ENCODE assay signal across 8 cellular contexts in genomic region chr1:151146416-151147131, GRCh38. TPM values are rescaled to one million over a fixed set of nuclear protein-coding genes. Genes with fewer than 3 reads are reported as not detected.
DNase-seq lines count a peak whose midpoint lies in the region; ATAC-seq and TF ChIP-seq lines count a peak whose summit lies in the region.

Gene SEMA6C, minus strand, starts transcription at chr1:151146631. Its CDS starts 4,010 bp downstream, at chr1:151142621.

- no TSS peak for BruUV-seq in PC-9 (replicated peaks; lab: Mats Ljungman, UMichigan)

- H3K9me3 ChIP-seq in PC-9 (ENCODE audit: insufficient read depth, low read depth) (no peaks in the 10 kb centered on the region), esophagus (ENCODE audit: control insufficient read depth in 2 of 2, insufficient read depth in 1 of 2, low read depth in 1 of 2, low read length in 1 of 2) (no peaks in the 10 kb centered on the region), muscle layer of colon (ENCODE audit: low read length) (no peaks in the 10 kb centered on the region)

- in situ Hi-C loops in KBM-7 (cut with MboI; ENCODE audit: low pct_unique_long_range_greater_than_20kb, low sequenced_read_pairs): no loop called here

- H3K4me1 ChIP-seq in PC-9 (replicated peaks; ENCODE audit: insufficient read depth) (peaks cover 5% of the 10 kb centered on the region), esophagus (ENCODE audit: control insufficient read depth in 2 of 2, insufficient read depth in 2 of 2, low read length in 1 of 2) (peaks cover 0 to 11% of the 10 kb centered on the region in 2 donors), muscle layer of colon (ENCODE audit: insufficient read depth, low read length) (peaks cover 30% of the 10 kb centered on the region)

- no peak for TF ChIP-seq CTCF in PC-9 (conservative IDR thresholded peaks at IDR 0.05)

- H3K4me3 ChIP-seq in PC-9: peak within 1 kb of the TSS; percentile 78
- peak within 1 kb of the TSS; percentile 69 for H3K4me3 ChIP-seq in esophagus (ENCODE audit: low read depth in 1 of 2, low read length in 2 of 2)
- H3K4me3 ChIP-seq in muscle layer of colon (ENCODE audit: low read depth in 1 of 2, low read length in 2 of 2): peak within 1 kb of the TSS; percentile 85 to 97

- POLR2A ChIA-PET in PC-9 (lab: Charles Lee; ENCODE audit: unreplicated experiment): no interaction called here

- H3K79me2 ChIP-seq in PC-9 (ENCODE audit: low read depth): no peaks in the 10 kb centered on the region

- H3K36me3 ChIP-seq in PC-9 (ENCODE audit: low read depth) (no peaks in the 10 kb centered on the region), esophagus (ENCODE audit: control insufficient read depth in 2 of 2, insufficient read depth in 2 of 2, low read length in 1 of 2) (no peaks in the 10 kb centered on the region), muscle layer of colon (ENCODE audit: insufficient read depth, low read length) (no peaks in the 10 kb centered on the region)

- 0% methylated on average over 60 to 61 of the region's 61 CpGs for WGBS in esophagus, 2 donors

- DNase-seq in DMS53 (lab: John Stamatoyannopoulos, UW) (peak; percentile 96), KBM-7 (peak; percentile 92), PC-9 (peak; percentile 75 to 94)
- peak; percentile 89 to 93 for DNase-seq in activated T-cell treated with anti-CD3 and anti-CD28 coated beads, Interleukin-2, amount 50 U/mL, for 48 hours
- DNase-seq in stimulated activated CD8-positive, alpha-beta memory T cell treated with anti-CD3 and anti-CD28 coated beads, Interleukin-4, amount 100 ng/mL, for 48 hours: peak; percentile 91

- H2AFZ ChIP-seq in PC-9: peak within 1 kb of the TSS; percentile 91

- intact Hi-C loops in PC-9 (cut with micrococcal nuclease; ENCODE audit: unreplicated experiment): loop anchor here (1.0 kb wide), 1 partner anchor 19 kb away; the partner anchor contains the start of gene LYSMD1

- no peaks in the 10 kb centered on the region for H4K20me1 ChIP-seq in PC-9 (ENCODE audit: insufficient read depth)

- H3K27me3 ChIP-seq in PC-9 (ENCODE audit: insufficient read depth, low read depth) (no peaks in the 10 kb centered on the region), esophagus (ENCODE audit: control insufficient read depth in 1 of 2, insufficient read depth in 2 of 2, low read length in 2 of 2) (no peaks in the 10 kb centered on the region), muscle layer of colon (ENCODE audit: control insufficient read depth in 1 of 2, insufficient read depth in 2 of 2, low read length in 2 of 2) (no peaks in the 10 kb centered on the region)

- H3K27ac ChIP-seq in PC-9 (no peak within 1 kb of the TSS), esophagus (ENCODE audit: low read depth in 2 of 2, low read length in 1 of 2) (peak within 1 kb of the TSS; percentile 60 to 89), muscle layer of colon (ENCODE audit: low read depth, low read length) (peak within 1 kb of the TSS; percentile 90)

- peak within 1 kb of the TSS; percentile 75 for H3K9ac ChIP-seq in muscle layer of colon (ENCODE audit: low read length)

- no peaks in the 10 kb centered on the region for H3K9me2 ChIP-seq in PC-9 (ENCODE audit: insufficient read depth)

- no peaks in the 10 kb centered on the region for H3F3A ChIP-seq in PC-9 (ENCODE audit: insufficient read depth, low read depth)

- CTCF ChIA-PET in PC-9 (lab: Charles Lee): no interaction called here

- H3K4me2 ChIP-seq in PC-9: peak within 1 kb of the TSS; percentile 98

- peak; percentile 98 for ATAC-seq in GM21737 (IDR thresholded peaks at IDR 0.05; ENCODE audit: unreplicated experiment)

RNA-seq across cellular contexts. Expression of gene SEMA6C, which starts in this region (rescaled TPM):
- 5.6 and 6.1 TPM in 2 replicates for total RNA-seq in PC-9 (2021)
- polyA plus RNA-seq in esophagus: 1 to 10 TPM; 3.3 to 7.2 TPM
